Comparison of ENCODE assay signal across 27 cellular contexts in genomic region chr9:20391208-20391607, GRCh38.
"Had no signal": no experiment of that assay in that cellular context is flagged by ENCODE, and none has a peak within 500 bp of the region (broad histone marks: within the 10 kb centered on the region; RNA-seq: fewer than 3 reads in every experiment).

No MANE protein-coding gene starts in this region.

- ATAC-seq: activated CD4-positive, CD25-positive, alpha-beta regulatory T cell treated with anti-CD3 and anti-CD28 coated beads, Interleukin-2, amount 50 U/mL, for 24 hours; activated naive CD4-positive, alpha-beta T cell treated with anti-CD3 and anti-CD28 coated beads, Interleukin-2, amount 50 U/mL, for 72 hours; activated T-cell treated with anti-CD3 and anti-CD28 coated beads, Interleukin-2, amount 50 U/mL, for 4 hours; activated T-helper 17 cell treated with anti-CD3 and anti-CD28 coated beads, Interleukin-2, amount 50 U/mL, for 72 hours; esophagus mucosa; heart left ventricle; lower lobe of right lung; stimulated activated memory B cell treated with anti-CD40 and anti-IgM and Interleukin-4, amounts not matched to agents 10 μg/mL and 1 μg/mL and 100 μg/mL, for 72 hours; stimulated activated naive CD8-positive, alpha-beta T cell treated with anti-CD3 and anti-CD28 coated beads, Interleukin-15, amount 100 ng/mL, for 72 hours had no signal

- H3K9me3 ChIP-seq: breast epithelium, lower lobe of right lung, sigmoid colon, thyroid gland, upper lobe of left lung, vagina had no signal

- H3K4me1 ChIP-seq: breast epithelium, lower lobe of right lung, upper lobe of left lung, vagina had no signal

- DNase-seq: activated CD4-positive, alpha-beta memory T cell treated with anti-CD3 and anti-CD28 coated beads for 36 hours; activated CD4-positive, alpha-beta T cell treated with anti-CD3 and anti-CD28 coated beads for 48 hours; activated gamma-delta T cell treated with Interleukin-2 at 50 U/mL for 16 hours; activated T-cell treated with anti-CD3 and anti-CD28 coated beads, Interleukin-2, amount 50 U/mL, for 4 hours; central memory CD4-positive, alpha-beta T cell; endodermal cell; foreskin fibroblast; heart left ventricle; lower lobe of right lung; mesenchymal stem cell; sigmoid colon; small intestine; stimulated activated CD4-positive, alpha-beta T cell treated with anti-CD3 and anti-CD28 coated beads, Interleukin-4, amount 100 ng/mL, for 4 hours; stimulated activated CD8-positive, alpha-beta memory T cell treated with anti-CD3 and anti-CD28 coated beads, Interleukin-4, amount 100 ng/mL, for 48 hours; stimulated activated naive CD8-positive, alpha-beta T cell treated with anti-CD3 and anti-CD28 coated beads, Interleukin-15, amount 100 ng/mL, for 72 hours; substantia nigra; T-helper 9 cell; thyroid gland; upper lobe of left lung; WERI-Rb-1 had no signal

- H3K4me3 ChIP-seq: breast epithelium, heart left ventricle, lower lobe of right lung, sigmoid colon, thyroid gland, upper lobe of left lung, vagina had no signal

- H3K36me3 ChIP-seq: breast epithelium, heart left ventricle, lower lobe of right lung, sigmoid colon, thyroid gland, upper lobe of left lung, vagina, WERI-Rb-1 had no signal
